1 cellular context compared by ENCODE assay signal in genomic region chr10:57624856-57625592, GRCh38.
TF ChIP-seq lines count a peak whose summit lies in the region.

No MANE protein-coding gene starts in this region.

TF ChIP-seq in SK-N-SH treated with all-trans-retinoic acid at 6 μM for 48 hours, 23 proteins besides CTCF, POLR2A, EP300 and RAD21 (continued from another document):
- no peak for TF ChIP-seq POU6F1 (CRISPR knock-in tag; IDR thresholded peaks at IDR 0.05; ENCODE audit: borderline replicate concordance, low read depth)
- TF ChIP-seq PATZ1 (CRISPR knock-in tag; IDR thresholded peaks at IDR 0.05; ENCODE audit: borderline replicate concordance) = no peak
- no peak for TF ChIP-seq ZC3H10 (CRISPR knock-in tag; IDR thresholded peaks at IDR 0.05)
